Comparison of ENCODE assay signal across 1 cellular context in the genomic region with DNA sequence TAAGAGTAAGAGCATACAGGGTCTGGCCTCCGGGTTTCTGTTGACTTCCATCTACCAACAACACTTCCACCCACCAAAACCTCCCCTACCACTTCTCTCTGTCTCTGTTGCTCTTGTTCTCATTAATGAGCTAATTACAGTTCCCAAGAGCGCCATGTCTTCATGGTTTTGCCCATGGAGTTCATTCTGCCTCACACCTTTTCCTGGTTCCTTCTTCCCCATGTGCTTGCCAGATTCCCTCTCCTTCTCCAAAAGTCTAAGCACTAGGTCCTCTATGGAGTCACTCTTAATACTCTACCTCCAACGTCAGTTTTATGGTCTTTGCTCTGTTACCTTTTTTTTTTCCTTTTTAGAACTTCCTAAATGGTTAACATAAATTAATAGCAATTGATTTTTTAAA.
TF ChIP-seq lines count a peak whose summit lies in the region.

No MANE protein-coding gene starts in this region.

TF ChIP-seq in H1, 55 proteins besides CTCF, POLR2A, EP300 and RAD21 (continued from another document):
- no peak for TF ChIP-seq HDAC6 (IDR thresholded peaks at IDR 0.05; ENCODE audit: low read depth, low read length)
